14 cellular contexts compared by ENCODE assay signal in genomic region chr18:35076556-35076955, GRCh38. TPM values are rescaled to one million over a fixed set of nuclear protein-coding genes. Genes with fewer than 3 reads are reported as not detected.
A peak's percentile ranks its signal among the peaks of the same experiment; 100 is the strongest.
DNase-seq lines count a peak whose midpoint lies in the region; TF ChIP-seq lines count a peak whose summit lies in the region.
"Had no signal": no experiment of that assay in that cellular context is flagged by ENCODE, and none has a peak within 500 bp of the region (broad histone marks: within the 10 kb centered on the region; RNA-seq: fewer than 3 reads in every experiment).

No MANE protein-coding gene starts in this region.

- H3K27me3 ChIP-seq in PC-9 (ENCODE audit: insufficient read depth, low read depth) = no peaks in the 10 kb centered on the region
- H3K27me3 ChIP-seq: left lung, Peyer's patch, tibial nerve had no signal

- DNase-seq in AG08396 (ENCODE audit: low spot score) (peak; percentile 55), HS-5 (ENCODE audit: low read depth) (peak; percentile 49), coronary artery (ENCODE audit: low spot score) (no peak), mesothelial cell of epicardium (ENCODE audit: low spot score in 2 of 2, unreplicated experiment in 2 of 2) (no peak), NOMO-1 (lab: John Stamatoyannopoulos, UW; ENCODE audit: unreplicated experiment in 2 of 2) (no peak), PC-9 (no peak), midbrain (lab: John Stamatoyannopoulos, UW) (no peak)
- no peak for DNase-seq in stimulated activated CD4-positive, alpha-beta T cell treated with anti-CD3 and anti-CD28 coated beads, Interleukin-1b, Interleukin-23, amount 100 ng/mL, for 48 hours
- DNase-seq: activated CD8-positive, alpha-beta memory T cell treated with anti-CD3 and anti-CD28 coated beads, Interleukin-2, amount 50 U/mL, for 48 hours; left lung; NCI-H2171; Peyer's patch had no signal

- H3K4me3 ChIP-seq in coronary artery (no peak overlapping the region), PC-9 (no peak overlapping the region)
- H3K4me3 ChIP-seq: left lung, Peyer's patch, tibial nerve had no signal

- H3K36me3 Mint-ChIP-seq in mesothelial cell of epicardium = peaks cover 4% of the 10 kb centered on the region

- no TSS peak for BruUV-seq in PC-9 (replicated peaks; lab: Mats Ljungman, UMichigan)

- no peaks in the 10 kb centered on the region for H3F3A ChIP-seq in PC-9 (ENCODE audit: insufficient read depth, low read depth)

- H3K4me1 Mint-ChIP-seq in mesothelial cell of epicardium = peaks cover 19% of the 10 kb centered on the region

- intact Hi-C loops in PC-9 (cut with micrococcal nuclease; ENCODE audit: unreplicated experiment) = no loop called here

- H3K9me2 ChIP-seq in PC-9 (ENCODE audit: insufficient read depth) = no peaks in the 10 kb centered on the region

- H4K20me1 ChIP-seq in PC-9 (ENCODE audit: insufficient read depth) = no peaks in the 10 kb centered on the region

- TF ChIP-seq CTCF in coronary artery (IDR thresholded peaks at IDR 0.05) (no peak), mesothelial cell of epicardium (IDR thresholded peaks at IDR 0.05; ENCODE audit: unreplicated experiment) (no peak), PC-9 (conservative IDR thresholded peaks at IDR 0.05) (no peak)

- H3K9me3 ChIP-seq in PC-9 (ENCODE audit: insufficient read depth, low read depth) = no peaks in the 10 kb centered on the region
- H3K9me3 ChIP-seq: left lung, Peyer's patch, tibial nerve had no signal

- POLR2A ChIA-PET in PC-9 (lab: Charles Lee; ENCODE audit: unreplicated experiment) = no interaction called here

- no peak overlapping the region for H3K4me2 ChIP-seq in PC-9

- H3K36me3 ChIP-seq in PC-9 (ENCODE audit: low read depth) = no peaks in the 10 kb centered on the region
- H3K36me3 ChIP-seq: left lung, Peyer's patch, tibial nerve had no signal

- CTCF ChIA-PET in PC-9 (lab: Charles Lee) = no interaction called here

- no peaks in the 10 kb centered on the region for H3K9me3 Mint-ChIP-seq in mesothelial cell of epicardium

- H3K27ac ChIP-seq in coronary artery = peak overlapping the region; percentile 4 to 76
- no peak overlapping the region for H3K27ac ChIP-seq in PC-9
- H3K27ac ChIP-seq: left lung, Peyer's patch, tibial nerve had no signal

- peak overlapping the region; percentile 32 for H3K27ac Mint-ChIP-seq in mesothelial cell of epicardium
- H3K27ac Mint-ChIP-seq: progenitor cell of endocrine pancreas had no signal

- no peaks in the 10 kb centered on the region for H3K4me1 ChIP-seq in PC-9 (replicated peaks; ENCODE audit: insufficient read depth)
- H3K4me1 ChIP-seq: Peyer's patch had no signal

- no peak overlapping the region for H2AFZ ChIP-seq in PC-9

- no peak overlapping the region for H3K4me3 Mint-ChIP-seq in mesothelial cell of epicardium

- H3K27me3 Mint-ChIP-seq in mesothelial cell of epicardium (ENCODE audit: low read depth) = no peaks in the 10 kb centered on the region
- H3K27me3 Mint-ChIP-seq: progenitor cell of endocrine pancreas had no signal

- no peaks in the 10 kb centered on the region for H3K79me2 ChIP-seq in PC-9 (ENCODE audit: low read depth)

RNA-seq across cellular contexts. Expression of gene MAPRE2, which starts 35.3 kb away (rescaled TPM):
- total RNA-seq in mesothelial cell of epicardium (15.8 to 19.6 TPM (median 17.1 TPM) in 3 replicates), PC-9 (2021) (9.1 and 10.9 TPM in 2 replicates)

Comparison
In these comparisons a context has a peak if more than half of its experiments do, and no peak if none do; other contexts are left out.
1. DNase-seq: peak in AG08396 (single experiment) and HS-5 (single experiment); none in coronary artery (single experiment), mesothelial cell of epicardium (0 of 2), NOMO-1 (0 of 2), PC-9 (0 of 2), stimulated activated CD4-positive, alpha-beta T cell treated with anti-CD3 and anti-CD28 coated beads, Interleukin-1b, Interleukin-23, amount 100 ng/mL, for 48 hours (single experiment) and midbrain (single experiment).